ENCODE assay signal across 2 cellular contexts in the genomic region with DNA sequence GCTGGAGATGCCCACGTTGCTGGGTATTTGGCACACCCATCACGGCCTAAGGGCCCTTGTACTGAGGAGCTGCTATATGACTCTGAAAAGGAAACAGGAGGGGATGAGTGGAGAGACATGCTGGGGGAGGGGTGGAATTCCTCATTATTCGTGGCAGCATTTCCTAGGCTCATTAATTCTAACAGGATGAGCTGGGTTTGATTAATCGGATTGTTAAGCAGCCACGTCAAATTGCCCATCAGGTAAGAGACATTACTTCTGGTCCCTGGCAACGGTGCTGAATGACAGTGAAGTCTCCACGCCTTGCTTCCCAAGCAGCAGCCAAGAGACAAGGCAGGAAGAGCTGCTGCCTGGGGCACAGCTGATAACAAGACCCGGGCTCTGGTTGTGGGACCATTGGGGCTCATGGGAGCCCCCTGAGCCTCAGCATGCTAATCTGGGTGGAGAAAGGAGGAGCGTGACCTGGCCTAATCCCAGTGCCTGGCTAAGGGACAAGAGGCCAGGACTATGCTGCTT.
TF ChIP-seq lines count a peak whose summit lies in the region.

No MANE protein-coding gene starts in this region.

TF ChIP-seq in SK-N-SH, 30 proteins besides CTCF, POLR2A, EP300 and RAD21 (continued from another document):
- TF ChIP-seq, protein P1, sequence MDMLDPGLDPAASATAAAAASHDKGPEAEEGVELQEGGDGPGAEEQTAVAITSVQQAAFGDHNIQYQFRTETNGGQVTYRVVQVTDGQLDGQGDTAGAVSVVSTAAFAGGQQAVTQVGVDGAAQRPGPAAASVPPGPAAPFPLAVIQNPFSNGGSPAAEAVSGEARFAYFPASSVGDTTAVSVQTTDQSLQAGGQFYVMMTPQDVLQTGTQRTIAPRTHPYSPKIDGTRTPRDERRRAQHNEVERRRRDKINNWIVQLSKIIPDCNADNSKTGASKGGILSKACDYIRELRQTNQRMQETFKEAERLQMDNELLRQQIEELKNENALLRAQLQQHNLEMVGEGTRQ (IDR thresholded peaks at IDR 0.05; ENCODE audit: borderline replicate concordance, low read depth, low read length), result no peak
- TF ChIP-seq TAF1 (IDR thresholded peaks at IDR 0.05; ENCODE audit: borderline replicate concordance, low read depth, low read length), result no peak
- TF ChIP-seq, protein P2, sequence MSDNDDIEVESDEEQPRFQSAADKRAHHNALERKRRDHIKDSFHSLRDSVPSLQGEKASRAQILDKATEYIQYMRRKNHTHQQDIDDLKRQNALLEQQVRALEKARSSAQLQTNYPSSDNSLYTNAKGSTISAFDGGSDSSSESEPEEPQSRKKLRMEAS (IDR thresholded peaks at IDR 0.05; ENCODE audit: low read depth), result no peak
- no peak for TF ChIP-seq RFX5 (IDR thresholded peaks at IDR 0.05; ENCODE audit: low read length)

TF ChIP-seq in SK-N-SH treated with all-trans-retinoic acid at 6 μM for 48 hours, 23 proteins besides CTCF, POLR2A, EP300 and RAD21 (continued from another document):
- TF ChIP-seq GLIS3 (CRISPR knock-in tag; IDR thresholded peaks at IDR 0.05) (no peak), ZC3H10 (CRISPR knock-in tag; IDR thresholded peaks at IDR 0.05) (no peak), ZFP30 (CRISPR knock-in tag; IDR thresholded peaks at IDR 0.05) (no peak), CSDC2 (CRISPR knock-in tag; IDR thresholded peaks at IDR 0.05) (no peak), ZNF565 (CRISPR knock-in tag; conservative IDR thresholded peaks at IDR 0.05; ENCODE audit: low read depth) (no peak), TCF4 (CRISPR knock-in tag; IDR thresholded peaks at IDR 0.05; ENCODE audit: borderline replicate concordance) (no peak), ESRRG (CRISPR knock-in tag; IDR thresholded peaks at IDR 0.05) (no peak), ISL1 (CRISPR knock-in tag; IDR thresholded peaks at IDR 0.05) (no peak), ARNTL (CRISPR knock-in tag; IDR thresholded peaks at IDR 0.05; ENCODE audit: borderline replicate concordance, low read depth) (no peak), ZFP3 (CRISPR knock-in tag; IDR thresholded peaks at IDR 0.05) (no peak), OSR1 (CRISPR knock-in tag; IDR thresholded peaks at IDR 0.05) (no peak), SNAI2 (CRISPR knock-in tag; IDR thresholded peaks at IDR 0.05) (no peak)
- TF ChIP-seq, protein P3, sequence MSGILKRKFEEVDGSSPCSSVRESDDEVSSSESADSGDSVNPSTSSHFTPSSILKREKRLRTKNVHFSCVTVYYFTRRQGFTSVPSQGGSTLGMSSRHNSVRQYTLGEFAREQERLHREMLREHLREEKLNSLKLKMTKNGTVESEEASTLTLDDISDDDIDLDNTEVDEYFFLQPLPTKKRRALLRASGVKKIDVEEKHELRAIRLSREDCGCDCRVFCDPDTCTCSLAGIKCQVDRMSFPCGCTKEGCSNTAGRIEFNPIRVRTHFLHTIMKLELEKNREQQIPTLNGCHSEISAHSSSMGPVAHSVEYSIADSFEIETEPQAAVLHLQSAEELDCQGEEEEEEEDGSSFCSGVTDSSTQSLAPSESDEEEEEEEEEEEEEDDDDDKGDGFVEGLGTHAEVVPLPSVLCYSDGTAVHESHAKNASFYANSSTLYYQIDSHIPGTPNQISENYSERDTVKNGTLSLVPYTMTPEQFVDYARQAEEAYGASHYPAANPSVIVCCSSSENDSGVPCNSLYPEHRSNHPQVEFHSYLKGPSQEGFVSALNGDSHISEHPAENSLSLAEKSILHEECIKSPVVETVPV (CRISPR knock-in tag; IDR thresholded peaks at IDR 0.05), result no peak
- TF ChIP-seq, protein P4, sequence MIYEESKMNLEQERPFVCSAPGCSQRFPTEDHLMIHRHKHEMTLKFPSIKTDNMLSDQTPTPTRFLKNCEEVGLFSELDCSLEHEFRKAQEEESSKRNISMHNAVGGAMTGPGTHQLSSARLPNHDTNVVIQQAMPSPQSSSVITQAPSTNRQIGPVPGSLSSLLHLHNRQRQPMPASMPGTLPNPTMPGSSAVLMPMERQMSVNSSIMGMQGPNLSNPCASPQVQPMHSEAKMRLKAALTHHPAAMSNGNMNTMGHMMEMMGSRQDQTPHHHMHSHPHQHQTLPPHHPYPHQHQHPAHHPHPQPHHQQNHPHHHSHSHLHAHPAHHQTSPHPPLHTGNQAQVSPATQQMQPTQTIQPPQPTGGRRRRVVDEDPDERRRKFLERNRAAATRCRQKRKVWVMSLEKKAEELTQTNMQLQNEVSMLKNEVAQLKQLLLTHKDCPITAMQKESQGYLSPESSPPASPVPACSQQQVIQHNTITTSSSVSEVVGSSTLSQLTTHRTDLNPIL (CRISPR knock-in tag; IDR thresholded peaks at IDR 0.05; ENCODE audit: low read depth), result no peak
